ENCODE assay signal across 11 cellular contexts in the genomic region with DNA sequence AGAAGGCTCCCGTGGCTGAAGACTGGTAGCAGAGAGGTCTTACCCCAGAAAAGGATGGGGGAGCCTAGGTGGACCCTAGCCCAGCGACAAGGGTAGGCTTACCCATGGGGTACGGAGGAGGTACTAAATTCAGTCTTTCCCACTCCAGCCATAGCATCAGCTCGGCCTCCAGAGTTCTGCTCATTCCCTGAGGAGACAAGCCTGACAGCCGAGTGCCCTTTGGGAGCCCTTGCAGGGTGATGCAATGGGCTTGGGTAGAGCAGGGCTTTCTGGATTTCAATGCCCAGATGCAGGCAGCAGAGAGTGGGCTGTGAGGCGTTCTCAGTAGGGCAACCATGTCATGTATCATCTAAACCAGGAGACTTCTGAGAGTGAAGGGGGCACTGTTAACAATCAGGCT.
DNase-seq lines count a peak whose midpoint lies in the region; ATAC-seq and TF ChIP-seq lines count a peak whose summit lies in the region.
"Had no signal": no experiment of that assay in that cellular context is flagged by ENCODE, and none has a peak within 500 bp of the region (broad histone marks: within the 10 kb centered on the region; RNA-seq: fewer than 3 reads in every experiment).

No MANE protein-coding gene starts in this region.

- peak overlapping the region; percentile 82 to 94 (median 90) for H3K27ac ChIP-seq in gastroesophageal sphincter
- peak overlapping the region; percentile 97 for H3K27ac ChIP-seq in stomach smooth muscle (ENCODE audit: low read length)

- POLR2A ChIA-PET in activated CD4-positive, alpha-beta memory T cell treated with anti-CD3 and anti-CD28 coated beads, Interleukin-2, amount 10 ng/mL, durations not matched to agents 7 days and 5 days (lab: Charles Lee) = interaction anchor here (1.0 to 5.2 kb wide), 8 partner anchors 11 to 182 kb away, joined by 4 to 61 read pairs (median 12); partner anchors contain the start of gene MICAL2

- 93% methylated on average over 5 of the region's 6 CpGs; no CpG with 5 or more reads in 1 of the 2 donors for WGBS in gastroesophageal sphincter (ENCODE audit: low coverage in 1 of 2), 2 donors

- CTCF ChIA-PET in activated CD4-positive, alpha-beta memory T cell treated with anti-CD3 and anti-CD28 coated beads, Interleukin-2, amount 10 ng/mL, durations not matched to agents 7 days and 5 days (lab: Charles Lee) = interaction anchor here (1.2 to 8.7 kb wide), 16 partner anchors 8 to 352 kb away, joined by 3 to 97 read pairs (median 8); partner anchors contain the start of gene MICAL2

- no peak for TF ChIP-seq POLR2A in gastroesophageal sphincter (IDR thresholded peaks at IDR 0.05)
- TF ChIP-seq POLR2A in GM18505 (IDR thresholded peaks at IDR 0.05; ENCODE audit: borderline replicate concordance, extremely low read depth, insufficient read depth, insufficient read length) = no peak

- H3K36me3 ChIP-seq in gastroesophageal sphincter (peaks cover 0 to 37% of the 10 kb centered on the region in 2 donors), stomach smooth muscle (ENCODE audit: control insufficient read depth in 2 of 2, insufficient read depth in 2 of 2, low read length in 2 of 2) (peaks cover 26 to 28% of the 10 kb centered on the region in 2 donors)

- no peak for DNase-seq in activated T-cell treated with anti-CD3 and anti-CD28 coated beads, Interleukin-2, amount 50 U/mL, for 24 hours
- DNase-seq in activated T-cell treated with anti-CD3 and anti-CD28 coated beads, Interleukin-2, amount 50 U/mL, for 1 hour = no peak
- DNase-seq in activated CD4-positive, alpha-beta memory T cell treated with anti-CD3 and anti-CD28 coated beads, Interleukin-2, amount 10 ng/mL, durations not matched to agents 7 days and 5 days = no peak
- DNase-seq in NOMO-1 (lab: John Stamatoyannopoulos, UW; ENCODE audit: unreplicated experiment in 2 of 2) (no peak), NCI-H524 (lab: John Stamatoyannopoulos, UW) (no peak)
- DNase-seq: H7, NCI-H1092, nephron progenitor cell had no signal

- peaks cover 9 to 79% (median 25%) of the 10 kb centered on the region in 3 donors for H3K4me1 ChIP-seq in gastroesophageal sphincter
- H3K4me1 ChIP-seq in stomach smooth muscle (ENCODE audit: control insufficient read depth, insufficient read depth, low read length) = peaks cover 65% of the 10 kb centered on the region

- no peak overlapping the region for H3K4me3 ChIP-seq in gastroesophageal sphincter
- no peak overlapping the region for H3K4me3 ChIP-seq in stomach smooth muscle (ENCODE audit: low read length in 2 of 2)

- peaks cover 95% of the 10 kb centered on the region for H3K36me3 Mint-ChIP-seq in activated T-cell treated with anti-CD3 and anti-CD28 coated beads, Interleukin-2, amount 50 U/mL, for 24 hours (ENCODE audit: low read depth)
- peaks cover 79% of the 10 kb centered on the region for H3K36me3 Mint-ChIP-seq in activated CD4-positive, alpha-beta memory T cell treated with anti-CD3 and anti-CD28 coated beads, Interleukin-2, amount 10 ng/mL, durations not matched to agents 7 days and 5 days (ENCODE audit: low read depth)

- H3K9me3 ChIP-seq in gastroesophageal sphincter = no peaks in the 10 kb centered on the region
- H3K9me3 ChIP-seq in stomach smooth muscle (ENCODE audit: control insufficient read depth in 2 of 2, low read length in 2 of 2) = no peaks in the 10 kb centered on the region

- no peak for TF ChIP-seq EP300 in gastroesophageal sphincter (IDR thresholded peaks at IDR 0.05)

- H3K9me3 Mint-ChIP-seq in activated T-cell treated with anti-CD3 and anti-CD28 coated beads, Interleukin-2, amount 50 U/mL, for 24 hours = no peaks in the 10 kb centered on the region
- H3K9me3 Mint-ChIP-seq in activated CD4-positive, alpha-beta memory T cell treated with anti-CD3 and anti-CD28 coated beads, Interleukin-2, amount 10 ng/mL, durations not matched to agents 7 days and 5 days = no peaks in the 10 kb centered on the region
- H3K9me3 Mint-ChIP-seq: nephron progenitor cell had no signal

- H3K27me3 Mint-ChIP-seq in activated T-cell treated with anti-CD3 and anti-CD28 coated beads, Interleukin-2, amount 50 U/mL, for 24 hours = no peaks in the 10 kb centered on the region
- no peaks in the 10 kb centered on the region for H3K27me3 Mint-ChIP-seq in activated CD4-positive, alpha-beta memory T cell treated with anti-CD3 and anti-CD28 coated beads, Interleukin-2, amount 10 ng/mL, durations not matched to agents 7 days and 5 days

- peak overlapping the region; percentile 96 for H3K27ac Mint-ChIP-seq in activated T-cell treated with anti-CD3 and anti-CD28 coated beads, Interleukin-2, amount 50 U/mL, for 24 hours
- peak overlapping the region; percentile 95 for H3K27ac Mint-ChIP-seq in activated CD4-positive, alpha-beta memory T cell treated with anti-CD3 and anti-CD28 coated beads, Interleukin-2, amount 10 ng/mL, durations not matched to agents 7 days and 5 days
- H3K27ac Mint-ChIP-seq: nephron progenitor cell had no signal

- peaks cover 45% of the 10 kb centered on the region for H3K4me1 Mint-ChIP-seq in activated T-cell treated with anti-CD3 and anti-CD28 coated beads, Interleukin-2, amount 50 U/mL, for 24 hours (ENCODE audit: low read depth)
- H3K4me1 Mint-ChIP-seq in activated CD4-positive, alpha-beta memory T cell treated with anti-CD3 and anti-CD28 coated beads, Interleukin-2, amount 10 ng/mL, durations not matched to agents 7 days and 5 days = peaks cover 32% of the 10 kb centered on the region

- ATAC-seq in gastroesophageal sphincter (no peak), GM18505 (IDR thresholded peaks at IDR 0.05; ENCODE audit: unreplicated experiment) (no peak)

- H3K4me3 Mint-ChIP-seq in activated T-cell treated with anti-CD3 and anti-CD28 coated beads, Interleukin-2, amount 50 U/mL, for 24 hours = no peak overlapping the region
- H3K4me3 Mint-ChIP-seq in activated CD4-positive, alpha-beta memory T cell treated with anti-CD3 and anti-CD28 coated beads, Interleukin-2, amount 10 ng/mL, durations not matched to agents 7 days and 5 days = no peak overlapping the region
- H3K4me3 Mint-ChIP-seq: nephron progenitor cell had no signal

- no peak overlapping the region for H3K9ac ChIP-seq in stomach smooth muscle (ENCODE audit: low read length in 2 of 2)

- H3K27me3 ChIP-seq in gastroesophageal sphincter (no peaks in the 10 kb centered on the region), stomach smooth muscle (ENCODE audit: control insufficient read depth in 1 of 2, insufficient read depth in 2 of 2, low read length in 2 of 2) (no peaks in the 10 kb centered on the region)

- TF ChIP-seq CTCF in gastroesophageal sphincter (IDR thresholded peaks at IDR 0.05) = no peak
